ENCODE assay signal across 8 cellular contexts in the genomic region with DNA sequence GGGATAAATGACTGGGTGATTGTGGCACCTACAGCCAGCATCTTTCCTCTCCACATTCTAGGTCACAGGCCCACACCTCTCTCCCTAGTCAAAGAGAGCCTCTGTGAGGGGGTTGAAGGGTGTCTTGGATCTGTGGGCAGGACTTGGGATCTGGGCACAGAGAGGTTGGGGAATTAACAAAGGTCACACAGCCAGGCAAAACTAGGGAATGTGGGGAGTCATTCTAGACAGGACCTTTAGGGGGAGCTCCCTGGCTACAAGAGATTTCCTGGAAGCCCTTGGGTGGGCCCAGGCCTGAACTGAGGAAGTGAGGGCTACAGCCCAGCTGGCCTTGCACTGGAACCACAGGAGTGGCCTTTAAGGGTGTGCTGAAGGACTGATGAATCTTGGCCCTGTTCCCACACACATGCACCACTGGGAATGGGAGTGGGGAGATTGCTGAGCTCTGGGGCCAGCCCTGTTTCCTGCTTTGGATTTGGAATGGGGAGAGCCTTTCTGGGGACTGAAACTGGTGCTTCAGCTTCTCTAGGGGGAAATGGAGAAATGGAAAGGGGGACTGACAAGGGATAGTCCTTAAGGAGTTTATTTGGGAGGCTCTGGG. TPM values are rescaled to one million over a fixed set of nuclear protein-coding genes. Genes with fewer than 3 reads are reported as not detected.
DNase-seq lines count a peak whose midpoint lies in the region; ATAC-seq and TF ChIP-seq lines count a peak whose summit lies in the region.

No MANE protein-coding gene starts in this region.

- H4K20me1 ChIP-seq in BLaER1 = peaks cover 84% of the 10 kb centered on the region

- H3K4me3 Mint-ChIP-seq in activated naive CD8-positive, alpha-beta T cell treated with anti-CD3 and anti-CD28 coated beads for 36 hours = peak overlapping the region; percentile 48
- no peak overlapping the region for H3K4me3 Mint-ChIP-seq in progenitor cell of endocrine pancreas (ENCODE audit: low read depth)

- no peaks in the 10 kb centered on the region for H3K9me3 Mint-ChIP-seq in activated naive CD8-positive, alpha-beta T cell treated with anti-CD3 and anti-CD28 coated beads for 36 hours
- no peaks in the 10 kb centered on the region for H3K9me3 Mint-ChIP-seq in progenitor cell of endocrine pancreas (ENCODE audit: low read depth)

- peaks cover 39% of the 10 kb centered on the region for H3K4me1 Mint-ChIP-seq in activated naive CD8-positive, alpha-beta T cell treated with anti-CD3 and anti-CD28 coated beads for 36 hours
- H3K4me1 Mint-ChIP-seq in progenitor cell of endocrine pancreas (ENCODE audit: low read depth) = peaks cover 42% of the 10 kb centered on the region

- TF ChIP-seq CTCF in progenitor cell of endocrine pancreas (IDR thresholded peaks at IDR 0.05; ENCODE audit: unreplicated experiment) = peak; percentile 43

- peaks cover 81% of the 10 kb centered on the region for H3K4me1 ChIP-seq in BLaER1

- no peaks in the 10 kb centered on the region for H3K9me3 ChIP-seq in BLaER1

- H3K36me3 ChIP-seq in BLaER1 = 0 out of 2 replicates have a peak, but pooled peaks cover 5% of the 10 kb centered on the region

- no peaks in the 10 kb centered on the region for H3K27me3 ChIP-seq in BLaER1

- ATAC-seq in GM18517 (IDR thresholded peaks at IDR 0.05; ENCODE audit: unreplicated experiment) (peak; percentile 3), Right ventricle myocardium inferior (peak; percentile 74), HG03342 (IDR thresholded peaks at IDR 0.05; ENCODE audit: unreplicated experiment) (no peak)

- H3K27ac ChIP-seq in BLaER1 = peak overlapping the region; percentile 64

- intact Hi-C loops in Right ventricle myocardium inferior (cut with DNase I) = loop anchor here (1.0 to 10.0 kb wide), 4 partner anchors 35 to 209 kb away; no protein-coding TSS in a partner anchor

- H3K27me3 Mint-ChIP-seq in activated naive CD8-positive, alpha-beta T cell treated with anti-CD3 and anti-CD28 coated beads for 36 hours = no peaks in the 10 kb centered on the region
- no peaks in the 10 kb centered on the region for H3K27me3 Mint-ChIP-seq in progenitor cell of endocrine pancreas

- H3K4me3 ChIP-seq in BLaER1 = no peak overlapping the region

- H3K27ac Mint-ChIP-seq in activated naive CD8-positive, alpha-beta T cell treated with anti-CD3 and anti-CD28 coated beads for 36 hours = peak overlapping the region; percentile 90
- peak overlapping the region; percentile 91 for H3K27ac Mint-ChIP-seq in progenitor cell of endocrine pancreas

- peaks cover 3% of the 10 kb centered on the region for H3K36me3 Mint-ChIP-seq in activated naive CD8-positive, alpha-beta T cell treated with anti-CD3 and anti-CD28 coated beads for 36 hours
- no peaks in the 10 kb centered on the region for H3K36me3 Mint-ChIP-seq in progenitor cell of endocrine pancreas (ENCODE audit: insufficient read depth)

- peak overlapping the region; percentile 21; the same call in 1 of the 2 replicates for H3K9ac ChIP-seq in BLaER1

- DNase-seq in NCI-H510A treated with DMSO at 0.1 percent for 48 hours (lab: John Stamatoyannopoulos, UW) = peak; percentile 44
- DNase-seq in activated naive CD8-positive, alpha-beta T cell treated with anti-CD3 and anti-CD28 coated beads for 36 hours = no peak
- DNase-seq in Right ventricle myocardium inferior (ENCODE audit: missing footprints) = peak; percentile 92
- no peak for DNase-seq in progenitor cell of endocrine pancreas (ENCODE audit: low spot score, unreplicated experiment)
- no peak for DNase-seq in activated CD4-positive, CD25-positive, alpha-beta regulatory T cell (lab: John Stamatoyannopoulos, UW)

- H3K4me2 ChIP-seq in BLaER1 = peak overlapping the region; percentile 93

RNA-seq across cellular contexts. Expression of a gene that starts 12.4 kb away (rescaled TPM):
- 1 to 10 TPM; 1.3 to 2.0 TPM for total RNA-seq in activated naive CD8-positive, alpha-beta T cell treated with anti-CD3 and anti-CD28 coated beads for 36 hours
- total RNA-seq in Right ventricle myocardium inferior (74.1 TPM), progenitor cell of endocrine pancreas (79.1 and 88.2 TPM in 2 replicates)

Comparison
In these comparisons a context has a peak if more than half of its experiments do, and no peak if none do; other contexts are left out.
1. DNase-seq: peak in NCI-H510A treated with DMSO at 0.1 percent for 48 hours (single experiment) and Right ventricle myocardium inferior (single experiment); none in activated naive CD8-positive, alpha-beta T cell treated with anti-CD3 and anti-CD28 coated beads for 36 hours (single experiment), progenitor cell of endocrine pancreas (single experiment) and activated CD4-positive, CD25-positive, alpha-beta regulatory T cell (0 of 4).
2. RNA of a gene that starts 12.4 kb away (total RNA-seq): 79.1 to 88.2 TPM in progenitor cell of endocrine pancreas and 74.1 TPM in Right ventricle myocardium inferior (single experiment); 1.3 to 2.0 TPM in activated naive CD8-positive, alpha-beta T cell treated with anti-CD3 and anti-CD28 coated beads for 36 hours; every median in the first group is over 10 times any median in the second.